27 cellular contexts compared by ENCODE assay signal in genomic region chr2:33482518-33482917, GRCh38. TPM values are rescaled to one million over a fixed set of nuclear protein-coding genes. Genes with fewer than 3 reads are reported as not detected.
DNase-seq lines count a peak whose midpoint lies in the region; ATAC-seq and TF ChIP-seq lines count a peak whose summit lies in the region.
"Had no signal": no experiment of that assay in that cellular context is flagged by ENCODE, and none has a peak within 500 bp of the region (broad histone marks: within the 10 kb centered on the region; RNA-seq: fewer than 3 reads in every experiment).

No MANE protein-coding gene starts in this region.

- TF ChIP-seq POLR2A in gastrocnemius medialis (IDR thresholded peaks at IDR 0.05) = no peak

- no peak overlapping the region for H3K4me2 ChIP-seq in smooth muscle cell
- H3K4me2 ChIP-seq: BLaER1 treated with 17β-estradiol and CSF1 and Interleukin-3, amounts not matched to agents 10 nM and 100 nM had no signal

- no peaks in the 10 kb centered on the region for H3K27me3 ChIP-seq in gastrocnemius medialis
- no peaks in the 10 kb centered on the region for H3K27me3 ChIP-seq in smooth muscle cell (ENCODE audit: low read depth)
- H3K27me3 ChIP-seq: BLaER1 treated with 17β-estradiol and CSF1 and Interleukin-3, amounts not matched to agents 10 nM and 100 nM; foreskin keratinocyte; neutrophil; vagina had no signal

- POLR2A ChIA-PET in activated B cell treated with CpG ODN at 0.5 μM for 24 hours (lab: Charles Lee) = interaction anchor here (0.7 to 11.3 kb wide), 3 partner anchors 11 to 228 kb away, joined by 3 to 421 read pairs (median 4); partner anchors contain the start of gene FAM98A

- H3K4me1 ChIP-seq in gastrocnemius medialis (peaks cover 57 to 64% of the 10 kb centered on the region in 2 donors), smooth muscle cell (ENCODE audit: low read depth) (no peaks in the 10 kb centered on the region)
- H3K4me1 ChIP-seq: foreskin keratinocyte, HAP-1 had no signal

- H3K79me2 ChIP-seq in smooth muscle cell (ENCODE audit: low read depth) = no peaks in the 10 kb centered on the region

- CTCF ChIA-PET in activated B cell treated with CpG ODN at 0.5 μM for 24 hours (lab: Charles Lee) = no interaction called here

- H3K9me3 ChIP-seq in gastrocnemius medialis (peaks cover 0 to 6% (median 0%) of the 10 kb centered on the region in 3 donors), smooth muscle cell (replicated peaks; ENCODE audit: low read depth) (no peaks in the 10 kb centered on the region)
- H3K9me3 ChIP-seq: HAP-1, neutrophil, vagina had no signal

- no peaks in the 10 kb centered on the region for H3K27me3 Mint-ChIP-seq in activated B cell treated with CpG ODN at 0.5 μM for 24 hours
- H3K27me3 Mint-ChIP-seq: activated CD8-positive, alpha-beta T cell treated with anti-CD3 and anti-CD28 coated beads for 36 hours had no signal

- H3K9ac ChIP-seq in smooth muscle cell (ENCODE audit: low read depth) = no peak overlapping the region
- H3K9ac ChIP-seq: BLaER1 treated with 17β-estradiol and CSF1 and Interleukin-3, amounts not matched to agents 10 nM and 100 nM had no signal

- H3K27ac ChIP-seq in gastrocnemius medialis (peak overlapping the region; percentile 75 to 100 (median 93)), smooth muscle cell (ENCODE audit: low read depth) (no peak overlapping the region)
- H3K27ac ChIP-seq: BLaER1 treated with 17β-estradiol and CSF1 and Interleukin-3, amounts not matched to agents 10 nM and 100 nM; foreskin keratinocyte; neutrophil; thoracic aorta; vagina had no signal

- H3K27ac Mint-ChIP-seq in activated B cell treated with CpG ODN at 0.5 μM for 24 hours = peak overlapping the region; percentile 71
- H3K27ac Mint-ChIP-seq: activated CD8-positive, alpha-beta T cell treated with anti-CD3 and anti-CD28 coated beads for 36 hours; immature natural killer cell had no signal

- peaks cover 2% of the 10 kb centered on the region for H3K9me3 Mint-ChIP-seq in activated B cell treated with CpG ODN at 0.5 μM for 24 hours

- H2AFZ ChIP-seq in smooth muscle cell (ENCODE audit: low read depth) = no peak overlapping the region

- H3K36me3 ChIP-seq in gastrocnemius medialis (no peaks in the 10 kb centered on the region), smooth muscle cell (ENCODE audit: low read depth) (no peaks in the 10 kb centered on the region)
- H3K36me3 ChIP-seq: HAP-1, neutrophil, thoracic aorta, vagina had no signal

- H3K4me3 Mint-ChIP-seq in activated B cell treated with CpG ODN at 0.5 μM for 24 hours = peak overlapping the region; percentile 1
- H3K4me3 Mint-ChIP-seq: activated CD8-positive, alpha-beta T cell treated with anti-CD3 and anti-CD28 coated beads for 36 hours; immature natural killer cell had no signal

- ATAC-seq in activated B cell treated with CpG ODN at 0.5 μM for 24 hours (ENCODE audit: low read depth) (no peak), left cardiac atrium (peak; percentile 46 to 50), gastrocnemius medialis (peak; percentile 83 to 84), HG02852 (IDR thresholded peaks at IDR 0.05; ENCODE audit: unreplicated experiment) (no peak)
- ATAC-seq: activated CD8-positive, alpha-beta T cell treated with anti-CD3 and anti-CD28 coated beads for 36 hours; foreskin keratinocyte had no signal

- H3K36me3 Mint-ChIP-seq in activated B cell treated with CpG ODN at 0.5 μM for 24 hours (ENCODE audit: low read depth) = peaks cover 73% of the 10 kb centered on the region
- H3K36me3 Mint-ChIP-seq: immature natural killer cell had no signal

- H4K20me1 ChIP-seq in smooth muscle cell (ENCODE audit: low read depth) = no peaks in the 10 kb centered on the region
- H4K20me1 ChIP-seq: BLaER1 treated with 17β-estradiol and CSF1 and Interleukin-3, amounts not matched to agents 10 nM and 100 nM had no signal

- peak overlapping the region; percentile 42 for H3K4me3 ChIP-seq in GM12864 (ENCODE audit: low read depth, low read length)
- H3K4me3 ChIP-seq in gastrocnemius medialis = peak overlapping the region in 3 of 4 donors; percentile 19 to 26 (median 23)
- no peak overlapping the region for H3K4me3 ChIP-seq in smooth muscle cell
- H3K4me3 ChIP-seq: BLaER1 treated with 17β-estradiol and CSF1 and Interleukin-3, amounts not matched to agents 10 nM and 100 nM; HAP-1; thoracic aorta; vagina had no signal

- in situ Hi-C loops in gastrocnemius medialis (cut with MboI; ENCODE audit: low sequenced_read_pairs in 4 of 4) = no loop called here

- intact Hi-C loops in activated B cell treated with CpG ODN at 0.5 μM for 24 hours (cut with micrococcal nuclease) = no loop called here
- intact Hi-C loops in left cardiac atrium (cut with DNase I) = loop anchor here in 1 of 2 donors (5.0 kb wide), 1 partner anchor 50 kb away; no protein-coding TSS in a partner anchor
- intact Hi-C loops in gastrocnemius medialis (cut with DNase I; ENCODE audit: low total_unique reads) = no loop called here

- H3K4me1 Mint-ChIP-seq in activated B cell treated with CpG ODN at 0.5 μM for 24 hours = peaks cover 93% of the 10 kb centered on the region

- H3F3A ChIP-seq in smooth muscle cell (ENCODE audit: low read depth) = no peaks in the 10 kb centered on the region

- TF ChIP-seq CTCF in GM12864 (IDR thresholded peaks at IDR 0.05; ENCODE audit: low read depth, low read length, missing control alignments) (no peak), activated B cell treated with CpG ODN at 0.5 μM for 24 hours (IDR thresholded peaks at IDR 0.05) (no peak), gastrocnemius medialis (IDR thresholded peaks at IDR 0.05 in 4 of 5, conservative IDR thresholded peaks at IDR 0.05 in 1 of 5) (no peak), smooth muscle cell (IDR thresholded peaks at IDR 0.05; ENCODE audit: borderline replicate concordance, insufficient read depth, poor library complexity, severe bottlenecking) (no peak)

- WGBS in smooth muscle cell (ENCODE audit: low lambda C conversion rate) = 85% methylated on average over 2 of the region's 2 CpGs

- DNase-seq in GM12864 (ENCODE audit: low read depth) = no peak
- no peak for DNase-seq in activated B cell treated with CpG ODN at 0.5 μM for 24 hours
- no peak for DNase-seq in left cardiac atrium
- no peak for DNase-seq in gastrocnemius medialis
- DNase-seq in activated naive CD4-positive, alpha-beta T cell treated with anti-CD3 and anti-CD28 coated beads, Interleukin-2, amount 50 U/mL, for 16 hours = no peak
- DNase-seq in SK-N-DZ (ENCODE audit: low spot score) = no peak
- DNase-seq in smooth muscle cell (lab: John Stamatoyannopoulos, UW; ENCODE audit: unreplicated experiment) = no peak
- DNase-seq: ACHN; activated CD4-positive, alpha-beta T cell treated with anti-CD3 and anti-CD28 coated beads for 1 hour; activated CD8-positive, alpha-beta T cell treated with anti-CD3 and anti-CD28 coated beads for 36 hours; activated effector memory CD4-positive, alpha-beta T cell treated with Interleukin-2 at 50 U/mL for 16 hours; Caco-2; DMS79 treated with DMSO at 0.1 percent for 48 hours; effector CD4-positive, alpha-beta T cell; foreskin keratinocyte; hippocampal formation; immature natural killer cell; NCI-H1105; NCI-H2029; stimulated activated CD4-positive, alpha-beta T cell treated with anti-CD3 and anti-CD28 coated beads, Interleukin-4, amount 100 ng/mL, for 1 hour; stimulated activated naive CD4-positive, alpha-beta T cell had no signal

RNA-seq across cellular contexts. Expression of gene RASGRP3, which starts 6.1 kb away (rescaled TPM):
- total RNA-seq in activated B cell treated with CpG ODN at 0.5 μM for 24 hours = 179 and 205 TPM in 2 replicates
- 10 to 100 TPM; 39.9 to 53.7 TPM for total RNA-seq in left cardiac atrium
- 10 to 100 TPM; 10.0 to 22.5 (median 12.1) TPM for total RNA-seq in gastrocnemius medialis
- polyA plus RNA-seq in SK-N-DZ (2014; cell fraction: cytosol; rRNA removed) = not detected in 2 replicates
- polyA plus RNA-seq in SK-N-DZ (2014; cell fraction: nucleus; rRNA removed) = not detected in 2 replicates
- 0.31 and 0.49 TPM in 2 replicates for total RNA-seq in smooth muscle cell
- 0.10 and 0.48 TPM in 2 replicates for polyA plus RNA-seq in smooth muscle cell

Comparison
In these comparisons a context has a peak if more than half of its experiments do, and no peak if none do; other contexts are left out.
1. ATAC-seq: peak in left cardiac atrium (2 of 2) and gastrocnemius medialis (2 of 2); none in activated B cell treated with CpG ODN at 0.5 μM for 24 hours (single experiment) and HG02852 (single experiment).